35 cellular contexts compared by ENCODE assay signal in the genomic region with DNA sequence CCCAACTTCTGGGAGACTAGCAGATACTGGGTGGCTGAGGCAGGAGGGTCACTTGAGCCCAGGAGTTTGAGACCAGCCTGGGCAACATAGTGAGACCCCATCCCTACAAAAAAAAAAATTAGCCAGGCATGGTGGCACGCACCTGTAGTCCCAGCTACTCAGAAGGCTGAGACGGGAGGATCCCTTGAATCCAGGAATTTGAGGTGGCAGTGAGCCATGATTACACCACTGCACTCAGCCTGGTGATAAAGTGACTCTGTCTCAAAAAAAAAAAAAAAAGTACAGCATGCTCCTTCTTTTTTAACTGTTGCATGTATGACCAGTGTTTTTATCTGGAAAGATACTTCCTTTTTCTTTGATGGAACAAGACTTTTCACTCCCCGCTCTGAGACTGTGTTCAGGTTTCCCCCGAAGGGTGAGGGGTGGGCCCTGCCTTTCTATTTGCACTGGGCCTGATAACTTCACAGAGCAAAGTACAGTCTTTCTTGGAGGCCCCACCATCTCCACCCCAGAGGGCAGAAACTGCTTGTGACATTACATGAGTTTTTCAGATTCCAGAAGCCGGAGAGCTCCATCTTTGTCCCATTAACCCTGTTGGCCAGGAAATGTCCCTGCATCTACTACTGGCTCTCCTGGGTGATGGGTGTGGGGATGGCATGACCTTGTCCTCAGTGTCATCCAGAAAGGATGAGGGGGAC. TPM values are rescaled to one million over a fixed set of nuclear protein-coding genes. Genes with fewer than 3 reads are reported as not detected.
DNase-seq lines count a peak whose midpoint lies in the region; ATAC-seq, FAIRE-seq and TF ChIP-seq lines count a peak whose summit lies in the region.
"Had no signal": no experiment of that assay in that cellular context is flagged by ENCODE, and none has a peak within 500 bp of the region (broad histone marks: within the 10 kb centered on the region; RNA-seq: fewer than 3 reads in every experiment).

No MANE protein-coding gene starts in this region.

- no peak overlapping the region for H3K27ac ChIP-seq in small intestine (ENCODE audit: low read depth in 1 of 2, low read length in 1 of 2)
- H3K27ac ChIP-seq: BLaER1, body of pancreas, esophagus squamous epithelium, pancreas, spleen, stomach, thyroid gland, vagina had no signal

- no peak overlapping the region for H3K27ac Mint-ChIP-seq in HFFc6
- H3K27ac Mint-ChIP-seq: nephron progenitor cell, WTC11 had no signal

- no peaks in the 10 kb centered on the region for H3K36me3 ChIP-seq in small intestine (ENCODE audit: control insufficient read depth in 2 of 2, insufficient read depth in 2 of 2, low read length in 2 of 2)
- H3K36me3 ChIP-seq: BLaER1, esophagus squamous epithelium, pancreas, spleen, stomach, thyroid gland, vagina had no signal

- no peaks in the 10 kb centered on the region for H3K9me3 ChIP-seq in small intestine (ENCODE audit: control insufficient read depth, low read depth)
- H3K9me3 ChIP-seq: body of pancreas, esophagus squamous epithelium, pancreas, thyroid gland, vagina had no signal

- ATAC-seq in left colon (peak; percentile 66), HG03280 (IDR thresholded peaks at IDR 0.05; ENCODE audit: unreplicated experiment) (no peak)
- ATAC-seq: body of pancreas, left cardiac atrium, pancreas, right cardiac atrium had no signal

- no peaks in the 10 kb centered on the region for H3K9me3 Mint-ChIP-seq in HFFc6

- H3K4me3 ChIP-seq in cardiac fibroblast (replicated peaks in 1 of 2; ENCODE audit: low read depth in 2 of 2, low read length in 2 of 2) (no peak overlapping the region), small intestine (ENCODE audit: low read depth in 1 of 2, low read length in 2 of 2) (no peak overlapping the region)
- H3K4me3 ChIP-seq: BLaER1, body of pancreas, dorsolateral prefrontal cortex, esophagus squamous epithelium, pancreas, spleen, stomach, thyroid gland, vagina had no signal

- FAIRE-seq in small intestine (lab: Jason Lieb, UNC), result no peak
- FAIRE-seq: G401.6, pancreas, RCC 7860 had no signal

- H3K4me3 Mint-ChIP-seq in HFFc6, result no peak overlapping the region
- H3K4me3 Mint-ChIP-seq: nephron progenitor cell, WTC11 had no signal

- no peaks in the 10 kb centered on the region for H3K4me1 ChIP-seq in small intestine (ENCODE audit: control insufficient read depth in 2 of 2, insufficient read depth in 1 of 2, low read depth in 1 of 2, low read length in 1 of 2)
- H3K4me1 ChIP-seq: BLaER1, body of pancreas, esophagus squamous epithelium, pancreas, spleen, stomach, thyroid gland, vagina had no signal

- DNase-seq in HFFc6, result peak; percentile 10
- DNase-seq in cardiac fibroblast (ENCODE audit: low read depth in 2 of 2), result peak; percentile 16 to 31
- no peak for DNase-seq in left colon
- DNase-seq in small intestine, result peak; percentile 46
- DNase-seq in mucosa of gallbladder (ENCODE audit: low spot score), result no peak
- no peak for DNase-seq in NCI-H345 treated with DMSO at 0.1 percent for 48 hours (lab: John Stamatoyannopoulos, UW; ENCODE audit: unreplicated experiment)
- DNase-seq: activated CD4-positive, alpha-beta T cell treated with anti-CD3 and anti-CD28 coated beads, Interleukin-2, amount 50 U/mL, for 1 hour; activated T-cell treated with anti-CD3 and anti-CD28 coated beads, Interleukin-2, amount 50 U/mL, for 48 hours; body of pancreas; dorsolateral prefrontal cortex; esophagus squamous epithelium; hippocampal formation; left cardiac atrium; mammary epithelial cell; NCI-H1092; NCI-H1694; NCI-H446; NCI-H774; nephron progenitor cell; pancreas; right cardiac atrium; SIG-M5; spleen; stomach; T1000; thyroid gland had no signal

- 17 to 66% (median 38%) methylated on average over 5 of the region's 5 CpGs for WGBS in small intestine, 3 donors

- H3K4me1 Mint-ChIP-seq in HFFc6 (ENCODE audit: low read depth), result peaks cover 5% of the 10 kb centered on the region; the same call in 1 of the 2 replicates

- TF ChIP-seq CTCF in HFFc6 (IDR thresholded peaks at IDR 0.05) (no peak), cardiac fibroblast (IDR thresholded peaks at IDR 0.05; ENCODE audit: low read depth, low read length) (no peak)

- intact Hi-C loops in left colon (cut with DNase I, micrococcal nuclease), result no loop called here

- no peaks in the 10 kb centered on the region for H3K27me3 ChIP-seq in small intestine (ENCODE audit: control insufficient read depth in 2 of 2, insufficient read depth in 2 of 2, low read length in 2 of 2)
- H3K27me3 ChIP-seq: BLaER1, body of pancreas, esophagus squamous epithelium, spleen, thyroid gland, vagina had no signal

- no peaks in the 10 kb centered on the region for H3K27me3 Mint-ChIP-seq in HFFc6 (ENCODE audit: insufficient read depth)

- H3K36me3 Mint-ChIP-seq in HFFc6 (ENCODE audit: low read depth), result no peaks in the 10 kb centered on the region

RNA-seq across cellular contexts. Expression of a gene that starts 35.2 kb away (rescaled TPM):
- not detected for total RNA-seq in HFFc6 (2021; fragmentation: NEBNext Ultra II Directional; extraction: Animal tissue kit (Norgen Biotek cat#: 25700))
- total RNA-seq in left colon (not detected), mucosa of gallbladder (not detected)
- polyA plus RNA-seq in small intestine, result under 1 TPM in 1 of 3 donors, not detected in 2; 0.06 TPM
- total RNA-seq: body of pancreas, cerebellum, esophagus squamous epithelium, left cardiac atrium, mammary epithelial cell, pancreas, right cardiac atrium, stomach, thyroid gland, vagina had no signal
- polyA plus RNA-seq: adipose tissue, AG04450, mammary epithelial cell, pancreas, right cardiac atrium, stomach had no signal

Comparison
In these comparisons a context has a peak if more than half of its experiments do, and no peak if none do; other contexts are left out.
1. DNase-seq: peak in HFFc6 (single experiment), cardiac fibroblast (2 of 2) and small intestine (single experiment); none in left colon (0 of 2), mucosa of gallbladder (single experiment) and NCI-H345 treated with DMSO at 0.1 percent for 48 hours (single experiment).